1 cellular context compared by ENCODE assay signal in genomic region chr19:7863971-7864718, GRCh38.
TF ChIP-seq lines count a peak whose summit lies in the region.

No MANE protein-coding gene starts in this region.

TF ChIP-seq in H1, 55 proteins besides CTCF, POLR2A, EP300 and RAD21:
- TF ChIP-seq FOSL1 (IDR thresholded peaks at IDR 0.05; ENCODE audit: insufficient read depth, low read depth, low read length): no peak
- TF ChIP-seq SIRT6 (IDR thresholded peaks at IDR 0.05; ENCODE audit: low read length): no peak
- TF ChIP-seq RFX5 (IDR thresholded peaks at IDR 0.05; ENCODE audit: borderline replicate concordance, low read depth, low read length): no peak
- TF ChIP-seq CHD1 (IDR thresholded peaks at IDR 0.05; ENCODE audit: low read depth, low read length): no peak
- no peak for TF ChIP-seq CHD7 (IDR thresholded peaks at IDR 0.05; ENCODE audit: insufficient replicate concordance, low read length)
- no peak for TF ChIP-seq BACH1 (IDR thresholded peaks at IDR 0.05; ENCODE audit: low read length)
- TF ChIP-seq CHD2 (IDR thresholded peaks at IDR 0.05; ENCODE audit: low read length): no peak
- TF ChIP-seq EGR1 (IDR thresholded peaks at IDR 0.05; ENCODE audit: borderline replicate concordance, low read depth, low read length): no peak
- no peak for TF ChIP-seq RXRA (IDR thresholded peaks at IDR 0.05; ENCODE audit: insufficient read depth, low read depth, low read length)
